11 cellular contexts compared by ENCODE assay signal in genomic region chr18:23307567-23308295, GRCh38.
DNase-seq lines count a peak whose midpoint lies in the region; ATAC-seq, FAIRE-seq and TF ChIP-seq lines count a peak whose summit lies in the region.
"Had no signal": no experiment of that assay in that cellular context is flagged by ENCODE, and none has a peak within 500 bp of the region (broad histone marks: within the 10 kb centered on the region; RNA-seq: fewer than 3 reads in every experiment).

No MANE protein-coding gene starts in this region.

- no peak overlapping the region for H3K27ac Mint-ChIP-seq in activated CD4-positive, alpha-beta T cell treated with anti-CD3 and anti-CD28 coated beads for 36 hours
- peak overlapping the region; percentile 90 for H3K27ac Mint-ChIP-seq in astrocyte (ENCODE audit: unreplicated experiment)
- H3K27ac Mint-ChIP-seq: IgD-negative memory B cell had no signal

- no peak overlapping the region for H3K4me3 ChIP-seq in astrocyte (ENCODE audit: insufficient read depth, low read depth, low read length)
- H3K4me3 ChIP-seq in BE2C (ENCODE audit: low read depth, low read length) = no peak overlapping the region
- H3K4me3 ChIP-seq: adrenal gland had no signal

- CTCF ChIA-PET in activated CD4-positive, alpha-beta T cell treated with anti-CD3 and anti-CD28 coated beads for 36 hours (lab: Charles Lee) = interaction anchor here (0.8 to 1.0 kb wide), 2 partner anchors 13 to 22 kb away, joined by 3 read pairs; no protein-coding TSS in a partner anchor

- H2AFZ ChIP-seq in astrocyte (ENCODE audit: low read depth, low read length) = no peak overlapping the region

- POLR2A ChIA-PET in activated CD4-positive, alpha-beta T cell treated with anti-CD3 and anti-CD28 coated beads for 36 hours (lab: Charles Lee) = no interaction called here

- H3K4me1 Mint-ChIP-seq in activated CD4-positive, alpha-beta T cell treated with anti-CD3 and anti-CD28 coated beads for 36 hours = peaks cover 17% of the 10 kb centered on the region
- H3K4me1 Mint-ChIP-seq in astrocyte (ENCODE audit: low read depth, unreplicated experiment) = peaks cover 39% of the 10 kb centered on the region

- no peaks in the 10 kb centered on the region for H3K27me3 Mint-ChIP-seq in activated CD4-positive, alpha-beta T cell treated with anti-CD3 and anti-CD28 coated beads for 36 hours
- H3K27me3 Mint-ChIP-seq in astrocyte (ENCODE audit: low read depth, unreplicated experiment) = no peaks in the 10 kb centered on the region
- H3K27me3 Mint-ChIP-seq: IgD-negative memory B cell had no signal

- H3K4me3 Mint-ChIP-seq in activated CD4-positive, alpha-beta T cell treated with anti-CD3 and anti-CD28 coated beads for 36 hours = no peak overlapping the region
- H3K4me3 Mint-ChIP-seq in astrocyte (ENCODE audit: unreplicated experiment) = no peak overlapping the region

- H3K9ac ChIP-seq in astrocyte (ENCODE audit: low read length) = peak overlapping the region; percentile 38

- H3K27ac ChIP-seq in astrocyte (ENCODE audit: low read depth, low read length) = peak overlapping the region; percentile 60

- H3K4me1 ChIP-seq in astrocyte (ENCODE audit: insufficient read depth, low read length) (peaks cover 49% of the 10 kb centered on the region), BE2C (no peaks in the 10 kb centered on the region)

- no peak for TF ChIP-seq CTCF in astrocyte (IDR thresholded peaks at IDR 0.05; ENCODE audit: insufficient read depth, low read depth, low read length)
- no peak for TF ChIP-seq CTCF in BE2C (IDR thresholded peaks at IDR 0.05; ENCODE audit: low read depth, low read length)

- FAIRE-seq in astrocyte (lab: Jason Lieb, UNC) = no peak
- FAIRE-seq: A204.1 had no signal

- H3K27me3 ChIP-seq in astrocyte (ENCODE audit: insufficient read depth, low read length) (no peaks in the 10 kb centered on the region), BE2C (no peaks in the 10 kb centered on the region)
- H3K27me3 ChIP-seq: adrenal gland had no signal

- peak; percentile 64 for ATAC-seq in activated CD4-positive, alpha-beta T cell treated with anti-CD3 and anti-CD28 coated beads for 36 hours
- peak; percentile 69 for ATAC-seq in HG03432 (IDR thresholded peaks at IDR 0.05; ENCODE audit: unreplicated experiment)

- H3K9me3 Mint-ChIP-seq in activated CD4-positive, alpha-beta T cell treated with anti-CD3 and anti-CD28 coated beads for 36 hours (ENCODE audit: low read depth) = no peaks in the 10 kb centered on the region
- H3K9me3 Mint-ChIP-seq in astrocyte (ENCODE audit: unreplicated experiment) = no peaks in the 10 kb centered on the region
- H3K9me3 Mint-ChIP-seq: IgD-negative memory B cell had no signal

- peak; percentile 32 for DNase-seq in activated CD4-positive, alpha-beta T cell treated with anti-CD3 and anti-CD28 coated beads for 36 hours
- no peak for DNase-seq in activated CD4-positive, alpha-beta T cell treated with anti-CD3 and anti-CD28 coated beads for 1 hour
- DNase-seq in astrocyte (ENCODE audit: low read depth) = peak; percentile 76
- DNase-seq in stimulated activated CD8-positive, alpha-beta memory T cell treated with anti-CD3 and anti-CD28 coated beads, Interleukin-4, amount 100 ng/mL, for 48 hours = peak; percentile 37
- no peak for DNase-seq in BE2C
- DNase-seq in NOMO-1 treated with DMSO at 0.1 percent for 48 hours (lab: John Stamatoyannopoulos, UW; ENCODE audit: unreplicated experiment) = no peak
- no peak for DNase-seq in amniotic stem cell (lab: John Stamatoyannopoulos, UW)

- H3K36me3 ChIP-seq in astrocyte (ENCODE audit: insufficient read depth, low read length) (no peaks in the 10 kb centered on the region), BE2C (no peaks in the 10 kb centered on the region)
- H3K36me3 ChIP-seq: adrenal gland had no signal

- no peaks in the 10 kb centered on the region for H4K20me1 ChIP-seq in astrocyte (ENCODE audit: insufficient read depth, low read length)

- H3K9me3 ChIP-seq in astrocyte (ENCODE audit: insufficient read depth, low read depth, low read length) (no peaks in the 10 kb centered on the region), BE2C (no peaks in the 10 kb centered on the region)
- H3K9me3 ChIP-seq: adrenal gland had no signal

- peak overlapping the region; percentile 64 for H3K4me2 ChIP-seq in astrocyte (ENCODE audit: low read length)

- no peaks in the 10 kb centered on the region for H3K79me2 ChIP-seq in astrocyte (ENCODE audit: insufficient read depth, low read length)

- peaks cover 7% of the 10 kb centered on the region for H3K36me3 Mint-ChIP-seq in activated CD4-positive, alpha-beta T cell treated with anti-CD3 and anti-CD28 coated beads for 36 hours (ENCODE audit: low read depth)
- H3K36me3 Mint-ChIP-seq in astrocyte (ENCODE audit: low read depth, unreplicated experiment) = peaks cover 6% of the 10 kb centered on the region
- H3K36me3 Mint-ChIP-seq: IgD-negative memory B cell had no signal

- intact Hi-C loops in activated CD4-positive, alpha-beta T cell treated with anti-CD3 and anti-CD28 coated beads for 36 hours (cut with DNase I, micrococcal nuclease) = no loop called here

Comparison
In these comparisons a context has a peak if more than half of its experiments do, and no peak if none do; other contexts are left out.
1. DNase-seq: peak in activated CD4-positive, alpha-beta T cell treated with anti-CD3 and anti-CD28 coated beads for 36 hours (single experiment), astrocyte (single experiment) and stimulated activated CD8-positive, alpha-beta memory T cell treated with anti-CD3 and anti-CD28 coated beads, Interleukin-4, amount 100 ng/mL, for 48 hours (single experiment); none in activated CD4-positive, alpha-beta T cell treated with anti-CD3 and anti-CD28 coated beads for 1 hour (single experiment), BE2C (single experiment), NOMO-1 treated with DMSO at 0.1 percent for 48 hours (single experiment) and amniotic stem cell (single experiment).